In the genomic region with DNA sequence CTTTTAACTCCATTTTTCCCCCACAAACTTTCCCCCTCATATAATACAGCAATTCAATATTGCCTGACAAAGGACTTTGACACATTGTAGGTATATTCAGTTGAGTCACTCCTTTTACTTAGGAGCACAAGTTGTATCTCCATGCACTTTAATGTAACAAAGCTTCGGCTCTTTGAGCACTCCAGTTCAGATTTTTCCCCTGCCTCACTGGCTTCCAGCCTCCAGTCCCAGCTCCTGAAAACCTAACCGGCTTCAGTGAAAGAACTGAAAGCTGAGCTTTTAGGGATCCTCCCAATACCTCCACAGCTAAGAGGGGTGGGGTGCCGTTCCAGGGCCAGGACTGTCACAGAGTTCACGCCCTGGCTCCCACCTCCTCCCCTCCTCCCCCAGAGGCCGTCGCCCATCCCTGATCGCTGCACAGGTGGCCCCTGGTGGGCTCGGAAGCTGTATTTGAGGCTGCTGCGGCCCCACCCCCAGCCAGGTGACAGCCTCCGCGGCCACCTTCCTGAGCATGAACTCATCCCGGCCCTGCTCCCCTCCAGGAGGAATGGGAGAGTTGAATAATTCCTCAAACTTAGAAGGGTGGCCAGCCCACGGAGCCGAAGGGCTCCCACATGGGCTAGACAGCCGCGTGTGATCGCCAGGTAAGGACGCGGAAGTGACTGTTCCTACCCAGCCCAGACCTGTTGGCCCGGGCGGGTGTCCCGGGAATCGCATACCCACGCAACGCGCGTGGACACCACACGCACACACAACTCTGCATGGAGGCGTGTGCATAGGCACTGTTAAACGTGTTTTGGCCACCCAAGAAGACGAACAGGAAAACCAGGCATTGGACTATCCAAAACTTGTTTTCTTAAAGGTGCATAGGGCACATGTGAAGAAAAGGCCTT, we compare ENCODE assay signal across 1 cellular context.
TF ChIP-seq lines count a peak whose summit lies in the region.

No MANE protein-coding gene starts in this region.

TF ChIP-seq in HEK293, 187 proteins besides CTCF, POLR2A, EP300 and RAD21 (continued from another document):
- TF ChIP-seq ZBTB26 (tag by site-specific recombination; optimal IDR thresholded peaks at IDR 0.05) (no peak), PRDM1 (tag by site-specific recombination; IDR thresholded peaks at IDR 0.05) (no peak)
